ENCODE assay signal across 18 cellular contexts in the genomic region with DNA sequence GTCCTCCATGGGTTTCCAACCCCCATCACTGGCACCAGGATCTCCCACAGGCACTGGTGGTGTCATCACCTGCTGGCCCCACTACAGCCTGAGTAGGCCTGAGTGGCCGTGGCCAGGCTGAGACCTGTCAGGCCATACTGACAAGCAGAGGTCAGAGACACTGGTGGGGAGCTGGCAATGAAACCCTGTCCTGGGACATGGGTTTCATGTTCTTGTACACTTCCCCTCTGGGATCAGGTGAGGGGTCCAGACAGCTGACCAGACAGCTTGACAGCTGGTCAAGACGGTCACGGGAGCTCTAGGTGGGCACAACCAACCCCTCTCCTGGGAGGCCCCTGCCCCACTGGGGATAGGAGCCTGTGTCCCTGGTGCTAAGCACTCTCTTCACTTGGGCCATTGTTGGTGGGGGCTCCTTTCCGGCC. TPM values are rescaled to one million over a fixed set of nuclear protein-coding genes. Genes with fewer than 3 reads are reported as not detected.
DNase-seq lines count a peak whose midpoint lies in the region; ATAC-seq and TF ChIP-seq lines count a peak whose summit lies in the region.
"Had no signal": no experiment of that assay in that cellular context is flagged by ENCODE, and none has a peak within 500 bp of the region (broad histone marks: within the 10 kb centered on the region; RNA-seq: fewer than 3 reads in every experiment).

No MANE protein-coding gene starts in this region.

- peaks cover 0 to 26% of the 10 kb centered on the region in 2 donors for H3K4me1 ChIP-seq in ascending aorta
- peaks cover 0 to 29% of the 10 kb centered on the region in 2 donors for H3K4me1 ChIP-seq in right atrium auricular region
- peaks cover 0 to 5% (median 0%) of the 10 kb centered on the region in 6 donors for H3K4me1 ChIP-seq in spleen
- H3K4me1 ChIP-seq in A673 (ENCODE audit: insufficient read depth, low read length, poor library complexity, severe bottlenecking) = no peaks in the 10 kb centered on the region
- H3K4me1 ChIP-seq: Caco-2 had no signal

- H3K4me1 Mint-ChIP-seq in CD14-positive monocyte = peaks cover 7% of the 10 kb centered on the region
- H3K4me1 Mint-ChIP-seq: natural killer cell had no signal

- DNase-seq in CD14-positive monocyte (ENCODE audit: low spot score) = peak; percentile 37
- DNase-seq in ascending aorta (ENCODE audit: low spot score in 2 of 2) = peak in 1 of 2 donors; percentile 68
- DNase-seq in right atrium auricular region (ENCODE audit: low spot score) = peak; percentile 61
- peak; percentile 56 for DNase-seq in spleen
- DNase-seq in Ammon's horn (ENCODE audit: low spot score) = no peak
- no peak for DNase-seq in COLO829 (ENCODE audit: low spot score)
- DNase-seq in A673 (ENCODE audit: low spot score) = no peak
- DNase-seq: activated CD8-positive, alpha-beta T cell treated with anti-CD3 and anti-CD28 coated beads for 36 hours; KG1; natural killer cell; NCI-H526; stimulated activated naive CD4-positive, alpha-beta T cell; T-helper 2 cell; WERI-Rb-1 had no signal

- POLR2A ChIA-PET in A673 (lab: Charles Lee; ENCODE audit: low non-redundant PET) = no interaction called here

- intact Hi-C loops in CD14-positive monocyte (cut with micrococcal nuclease) (no loop called here), ascending aorta (cut with DNase I) (no loop called here), spleen (cut with DNase I; ENCODE audit: low total_unique reads) (no loop called here), A673 (cut with micrococcal nuclease; ENCODE audit: unreplicated experiment) (no loop called here)

- no peak for TF ChIP-seq POLR2A in spleen (IDR thresholded peaks at IDR 0.05)

- H3K27ac ChIP-seq in ascending aorta (peak overlapping the region; percentile 77 to 88), right atrium auricular region (peak overlapping the region; percentile 82), spleen (no peak overlapping the region), A673 (ENCODE audit: low read depth, low read length, poor library complexity, severe bottlenecking) (no peak overlapping the region)
- H3K27ac ChIP-seq: upper lobe of left lung had no signal

- H3K9me3 Mint-ChIP-seq in CD14-positive monocyte = peaks cover 2 to 8% (median 5%) of the 10 kb centered on the region in 7 donors
- H3K9me3 Mint-ChIP-seq: activated CD8-positive, alpha-beta T cell treated with anti-CD3 and anti-CD28 coated beads for 36 hours; natural killer cell had no signal

- no peak overlapping the region for H3K4me3 ChIP-seq in ascending aorta
- H3K4me3 ChIP-seq in right atrium auricular region = no peak overlapping the region
- H3K4me3 ChIP-seq in spleen = no peak overlapping the region
- H3K4me3 ChIP-seq in A673 (ENCODE audit: low read depth, low read length, poor library complexity, severe bottlenecking) = no peak overlapping the region
- H3K4me3 ChIP-seq: upper lobe of left lung had no signal

- ATAC-seq in HG03469 (IDR thresholded peaks at IDR 0.05; ENCODE audit: unreplicated experiment) = no peak
- ATAC-seq: activated CD8-positive, alpha-beta T cell treated with anti-CD3 and anti-CD28 coated beads for 36 hours; natural killer cell had no signal

- BruUV-seq in A673 (replicated peaks; lab: Mats Ljungman, UMichigan) = no TSS peak

- TF ChIP-seq CTCF in CD14-positive monocyte (IDR thresholded peaks at IDR 0.05) = no peak
- no peak for TF ChIP-seq CTCF in ascending aorta (IDR thresholded peaks at IDR 0.05)
- TF ChIP-seq CTCF in right atrium auricular region (IDR thresholded peaks at IDR 0.05) = no peak
- no peak for TF ChIP-seq CTCF in spleen (IDR thresholded peaks at IDR 0.05 in 8 of 11, conservative IDR thresholded peaks at IDR 0.05 in 3 of 11)
- TF ChIP-seq CTCF in A673 (conservative IDR thresholded peaks at IDR 0.05; ENCODE audit: low read depth, low read length) = no peak

- H3K36me3 ChIP-seq in ascending aorta (no peaks in the 10 kb centered on the region), right atrium auricular region (peaks cover 6% of the 10 kb centered on the region), spleen (peaks cover 0 to 26% (median 0%) of the 10 kb centered on the region in 6 donors), A673 (ENCODE audit: insufficient read depth, low read length, poor library complexity, severe bottlenecking) (no peaks in the 10 kb centered on the region)
- H3K36me3 ChIP-seq: upper lobe of left lung, WERI-Rb-1 had no signal

- H3K27me3 ChIP-seq in ascending aorta (no peaks in the 10 kb centered on the region), right atrium auricular region (no peaks in the 10 kb centered on the region), spleen (replicated peaks in 1 of 7) (peaks cover 0 to 4% (median 0%) of the 10 kb centered on the region in 7 donors), A673 (replicated peaks; ENCODE audit: insufficient read depth, low read depth, low read length, poor library complexity) (no peaks in the 10 kb centered on the region)
- H3K27me3 ChIP-seq: upper lobe of left lung had no signal

- peaks cover 1 to 12% (median 4%) of the 10 kb centered on the region in 3 donors for H3K27me3 Mint-ChIP-seq in CD14-positive monocyte (ENCODE audit: low read depth in 3 of 3)
- H3K27me3 Mint-ChIP-seq: activated CD8-positive, alpha-beta T cell treated with anti-CD3 and anti-CD28 coated beads for 36 hours had no signal

- 72 to 90% (median 83%) methylated on average over 4 of the region's 4 CpGs for WGBS in spleen, 5 donors

- H3K9me3 ChIP-seq in ascending aorta (no peaks in the 10 kb centered on the region), right atrium auricular region (no peaks in the 10 kb centered on the region), spleen (no peaks in the 10 kb centered on the region), A673 (ENCODE audit: low read depth, low read length, poor library complexity, severe bottlenecking) (no peaks in the 10 kb centered on the region)
- H3K9me3 ChIP-seq: Caco-2, upper lobe of left lung had no signal

- H3K36me3 Mint-ChIP-seq in CD14-positive monocyte = peaks cover 6 to 21% of the 10 kb centered on the region in 2 donors
- H3K36me3 Mint-ChIP-seq: natural killer cell had no signal

- no peak overlapping the region for H3K27ac Mint-ChIP-seq in CD14-positive monocyte
- H3K27ac Mint-ChIP-seq: activated CD8-positive, alpha-beta T cell treated with anti-CD3 and anti-CD28 coated beads for 36 hours; natural killer cell had no signal

- no peak overlapping the region for H3K4me3 Mint-ChIP-seq in CD14-positive monocyte
- H3K4me3 Mint-ChIP-seq: activated CD8-positive, alpha-beta T cell treated with anti-CD3 and anti-CD28 coated beads for 36 hours; natural killer cell had no signal

- CTCF ChIA-PET in A673 (lab: Charles Lee) = no interaction called here

RNA-seq across cellular contexts. Expression of gene ZBTB47, which starts 13.1 kb away (rescaled TPM):
- under 1 TPM; 0.35 to 0.41 TPM for polyA plus RNA-seq in CD14-positive monocyte
- 69.3 TPM for total RNA-seq in ascending aorta
- total RNA-seq in right atrium auricular region = 100 to 1,000 TPM in 1 of 2 donors, 10 to 100 TPM in 1; 92.4 to 129 TPM
- total RNA-seq in spleen = 10 to 100 TPM in 6 of 7 donors, 1 to 10 TPM in 1; 9.9 to 22.2 (median 16.3) TPM
- polyA plus RNA-seq in spleen = 1 to 10 TPM; 2.1 to 5.0 (median 2.5) TPM
- 4.4 and 4.5 TPM in 2 replicates for total RNA-seq in A673 (2021)

RNA-seq across cellular contexts. Expression of gene KLHL40, which starts 18.7 kb away (rescaled TPM):
- not detected for polyA plus RNA-seq in CD14-positive monocyte
- not detected for total RNA-seq in ascending aorta
- total RNA-seq in right atrium auricular region = under 1 TPM; 0.15 to 0.63 TPM
- not detected for total RNA-seq in spleen
- polyA plus RNA-seq in spleen = under 1 TPM in 2 of 3 donors, not detected in 1; 0.03 to 0.17 TPM
- not detected in 2 replicates for total RNA-seq in A673 (2021)
- total RNA-seq: activated CD8-positive, alpha-beta T cell treated with anti-CD3 and anti-CD28 coated beads for 36 hours; Caco-2; fibroblast of lung; natural killer cell; upper lobe of left lung had no signal
- polyA plus RNA-seq: fibroblast of lung had no signal

RNA-seq across cellular contexts. Expression of gene HHATL, which starts 36.0 kb away (rescaled TPM):
- polyA plus RNA-seq in CD14-positive monocyte (not detected), spleen (under 1 TPM in 2 of 3 donors, not detected in 1; 0.13 to 0.42 TPM)
- total RNA-seq in ascending aorta (not detected), right atrium auricular region (100 to 1,000 TPM; 444 to 908 TPM), spleen (not detected), A673 (2021) (not detected in 2 replicates)
- total RNA-seq: activated CD8-positive, alpha-beta T cell treated with anti-CD3 and anti-CD28 coated beads for 36 hours; Caco-2; fibroblast of lung; natural killer cell had no signal
- polyA plus RNA-seq: fibroblast of lung had no signal

Comparison
In these comparisons a context has a peak if more than half of its experiments do, and no peak if none do; other contexts are left out.
1. DNase-seq: peak in CD14-positive monocyte (single experiment), right atrium auricular region (single experiment) and spleen (single experiment); none in Ammon's horn (single experiment), COLO829 (single experiment) and A673 (single experiment).
2. H3K27ac ChIP-seq: peak in ascending aorta (2 of 2) and right atrium auricular region (2 of 2); none in spleen (0 of 8) and A673 (single experiment).
3. RNA of gene HHATL, which starts 36.0 kb away (total RNA-seq): 444 to 908 TPM in right atrium auricular region; not detected in ascending aorta (single experiment), not detected in spleen and not detected in A673; every median in the first group is over 100 times any median in the second.